Comparison of ENCODE assay signal across 21 cellular contexts in the genomic region with DNA sequence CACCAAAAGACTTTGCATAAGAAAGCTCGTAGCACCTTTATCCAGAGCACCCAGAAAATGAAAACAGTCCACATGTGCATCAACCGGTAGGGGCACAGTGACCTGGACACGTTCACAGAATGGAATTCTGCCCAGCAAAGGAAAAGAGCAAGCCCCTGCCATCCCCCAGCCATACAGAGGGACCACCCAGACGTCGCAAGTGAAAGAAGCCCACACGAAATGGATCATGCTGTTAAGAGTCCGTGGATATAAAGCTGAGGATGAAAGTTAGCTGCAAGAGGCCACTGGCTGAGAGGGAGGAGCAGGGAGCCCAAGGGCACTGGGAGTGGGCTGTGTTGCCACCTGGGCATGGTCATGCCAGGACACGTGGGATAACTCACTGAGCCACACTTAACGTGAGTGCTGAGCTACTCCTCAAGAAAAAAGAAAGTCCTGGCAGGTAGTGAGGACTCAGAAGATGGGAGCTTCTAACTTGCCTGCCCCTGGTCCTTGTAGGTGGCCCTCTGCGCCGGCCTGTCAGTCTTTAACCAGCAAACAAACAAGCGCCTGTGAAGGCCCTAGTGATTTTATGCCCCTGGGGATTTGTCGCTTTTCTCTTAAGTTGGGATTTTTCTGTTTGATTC.
A peak's percentile ranks its signal among the peaks of the same experiment; 100 is the strongest.
DNase-seq lines count a peak whose midpoint lies in the region; ATAC-seq, FAIRE-seq and TF ChIP-seq lines count a peak whose summit lies in the region.
"Had no signal": no experiment of that assay in that cellular context is flagged by ENCODE, and none has a peak within 500 bp of the region (broad histone marks: within the 10 kb centered on the region; RNA-seq: fewer than 3 reads in every experiment).

No MANE protein-coding gene starts in this region.

- no peak overlapping the region for H3K4me3 Mint-ChIP-seq in GM23338
- H3K4me3 Mint-ChIP-seq: activated B cell treated with CpG ODN at 0.5 μM for 24 hours; activated T-helper 1 cell treated with anti-CD3 and anti-CD28 coated beads, Interleukin-12 subunit alpha, Interleukin-12 subunit beta, Interleukin-2, Interleukin-4 antibody, amounts not matched to agents 30 ng/mL and 10 ng/mL and 1 ng/mL, durations not matched to agents 14 hours and 24 hours and 36 hours; CD4-positive, alpha-beta memory T cell; central memory CD8-positive, alpha-beta T cell had no signal

- no peaks in the 10 kb centered on the region for H3K9me2 ChIP-seq in GM23338 (ENCODE audit: insufficient read depth)

- DNase-seq in GM23338 (ENCODE audit: low spot score) (no peak), astrocyte of the hippocampus (ENCODE audit: low read depth, low spot score) (peak; percentile 35), mesenchymal stem cell (no peak), H54 (ENCODE audit: insufficient read length, low spot score) (no peak), NCI-H1105 (lab: John Stamatoyannopoulos, UW) (no peak)
- no peak for DNase-seq in activated CD8-positive, alpha-beta memory T cell treated with anti-CD3 and anti-CD28 coated beads for 24 hours
- DNase-seq: activated B cell treated with CpG ODN at 0.5 μM for 24 hours; CD4-positive, alpha-beta memory T cell; effector CD8-positive, alpha-beta T cell; MG63; NCI-H146; small intestine; stimulated activated CD4-positive, alpha-beta T cell treated with anti-CD3 and anti-CD28 coated beads, Interleukin-4, amount 100 ng/mL, for 1 hour; stomach had no signal

- TF ChIP-seq CTCF in GM23338 (conservative IDR thresholded peaks at IDR 0.05; ENCODE audit: low read depth in 2 of 2), result no peak

- H3K14ac ChIP-seq in mesenchymal stem cell (ENCODE audit: low read length in 2 of 2), result no peak overlapping the region

- H3K18ac ChIP-seq in mesenchymal stem cell (ENCODE audit: low read depth in 1 of 2, low read length in 2 of 2), result no peak overlapping the region

- H3K9ac ChIP-seq in mesenchymal stem cell (ENCODE audit: low read length), result peak overlapping the region; percentile 53
- no peak overlapping the region for H3K9ac ChIP-seq in skeletal muscle satellite cell (ENCODE audit: low read depth, low read length)
- H3K9ac ChIP-seq: parathyroid adenoma had no signal

- no peaks in the 10 kb centered on the region for H3K4me1 Mint-ChIP-seq in GM23338
- H3K4me1 Mint-ChIP-seq: activated B cell treated with CpG ODN at 0.5 μM for 24 hours; CD4-positive, alpha-beta memory T cell; central memory CD8-positive, alpha-beta T cell had no signal

- H3K4ac ChIP-seq in mesenchymal stem cell (ENCODE audit: low read depth in 1 of 2, low read length in 2 of 2), result no peak overlapping the region

- H3K4me2 ChIP-seq in GM23338 (no peak overlapping the region), mesenchymal stem cell (ENCODE audit: low read length, poor library complexity, severe bottlenecking) (no peak overlapping the region), skeletal muscle satellite cell (ENCODE audit: low read length) (peak overlapping the region; percentile 16)

- H3K36me3 Mint-ChIP-seq in GM23338 (ENCODE audit: low read depth), result no peaks in the 10 kb centered on the region; the same call in 2 of the 3 replicates
- H3K36me3 Mint-ChIP-seq: CD4-positive, alpha-beta memory T cell had no signal

- FAIRE-seq in H54 (lab: Jason Lieb, UNC), result no peak
- FAIRE-seq: GM12892, small intestine had no signal

- H3K36me3 ChIP-seq in GM23338 (ENCODE audit: insufficient read depth) (no peaks in the 10 kb centered on the region), mesenchymal stem cell (ENCODE audit: control insufficient read depth in 1 of 2, insufficient read depth in 2 of 2, low read depth in 1 of 2, low read length in 2 of 2) (no peaks in the 10 kb centered on the region), skeletal muscle satellite cell (ENCODE audit: insufficient read depth, low read length) (no peaks in the 10 kb centered on the region)
- H3K36me3 ChIP-seq: esophagus muscularis mucosa, MG63, stomach had no signal

- H3F3A ChIP-seq in GM23338 (replicated peaks; ENCODE audit: low read depth), result peaks cover 2% of the 10 kb centered on the region; the same call in 1 of the 2 replicates

- H3K27ac ChIP-seq in GM23338 (ENCODE audit: low read depth), result no peak overlapping the region
- H3K27ac ChIP-seq in mesenchymal stem cell (ENCODE audit: low read length, poor library complexity, severe bottlenecking), result no peak overlapping the region
- H3K27ac ChIP-seq: parathyroid adenoma had no signal

- no peak overlapping the region for H2AK5ac ChIP-seq in mesenchymal stem cell (ENCODE audit: low read length, severe bottlenecking)

- no peak for ATAC-seq in GM23338
- ATAC-seq in GM21526 (IDR thresholded peaks at IDR 0.05; ENCODE audit: low FRiP score, unreplicated experiment), result no peak

- no peaks in the 10 kb centered on the region for H4K20me1 ChIP-seq in GM23338 (replicated peaks; ENCODE audit: insufficient read depth)

- no peak overlapping the region for H2BK5ac ChIP-seq in mesenchymal stem cell (ENCODE audit: low read depth, low read length, poor library complexity, severe bottlenecking)

- H3K27me3 ChIP-seq in GM23338 (ENCODE audit: insufficient read depth), result no peaks in the 10 kb centered on the region
- peaks cover 0 to 71% of the 10 kb centered on the region in 2 experiments for H3K27me3 ChIP-seq in mesenchymal stem cell (ENCODE audit: control insufficient read depth in 1 of 2, insufficient read depth in 1 of 2, low read length in 2 of 2)
- peaks cover 75% of the 10 kb centered on the region for H3K27me3 ChIP-seq in skeletal muscle satellite cell (ENCODE audit: control insufficient read depth, insufficient read depth, low read length)
- H3K27me3 ChIP-seq: MG63 had no signal

- peaks cover 11% of the 10 kb centered on the region for H3K9me3 ChIP-seq in mesenchymal stem cell (ENCODE audit: control insufficient read depth, low read length)
- H3K9me3 ChIP-seq in skeletal muscle satellite cell (replicated peaks; ENCODE audit: low read length), result peaks cover 3% of the 10 kb centered on the region
- H3K9me3 ChIP-seq: MG63 had no signal

- H3K23ac ChIP-seq in mesenchymal stem cell (ENCODE audit: low read length in 2 of 2), result no peak overlapping the region

- no peak overlapping the region for H2BK12ac ChIP-seq in mesenchymal stem cell (ENCODE audit: low read length in 2 of 2)

- TF ChIP-seq POLR2A in H54 (IDR thresholded peaks at IDR 0.05; ENCODE audit: low read depth, low read length), result no peak

- no peak overlapping the region for H2BK15ac ChIP-seq in mesenchymal stem cell (ENCODE audit: low read depth, poor library complexity, severe bottlenecking)

- H2BK120ac ChIP-seq in mesenchymal stem cell (ENCODE audit: low read depth, low read length), result no peak overlapping the region

- H2AFZ ChIP-seq in GM23338, result peak overlapping the region; percentile 52
- no peak overlapping the region for H2AFZ ChIP-seq in mesenchymal stem cell (ENCODE audit: low read depth, low read length)
- H2AFZ ChIP-seq: parathyroid adenoma had no signal

- no peaks in the 10 kb centered on the region for H3K79me2 ChIP-seq in GM23338 (replicated peaks; ENCODE audit: insufficient read depth)
- H3K79me2 ChIP-seq: parathyroid adenoma had no signal

- H3K4me1 ChIP-seq in GM23338 (ENCODE audit: insufficient read depth) (no peaks in the 10 kb centered on the region), mesenchymal stem cell (ENCODE audit: control insufficient read depth, insufficient read depth, low read depth, low read length) (peaks cover 33% of the 10 kb centered on the region), skeletal muscle satellite cell (ENCODE audit: control insufficient read depth, insufficient read depth, low read length) (no peaks in the 10 kb centered on the region)
- H3K4me1 ChIP-seq: parathyroid adenoma had no signal

- no peak overlapping the region for H4K91ac ChIP-seq in mesenchymal stem cell (ENCODE audit: low read length)

- no peak overlapping the region for H3K27ac Mint-ChIP-seq in GM23338
- H3K27ac Mint-ChIP-seq: activated B cell treated with CpG ODN at 0.5 μM for 24 hours; activated T-helper 1 cell treated with anti-CD3 and anti-CD28 coated beads, Interleukin-12 subunit alpha, Interleukin-12 subunit beta, Interleukin-2, Interleukin-4 antibody, amounts not matched to agents 30 ng/mL and 10 ng/mL and 1 ng/mL, durations not matched to agents 14 hours and 24 hours and 36 hours had no signal

- peaks cover 7% of the 10 kb centered on the region for H3K9me3 Mint-ChIP-seq in GM23338
- H3K9me3 Mint-ChIP-seq: activated T-helper 1 cell treated with anti-CD3 and anti-CD28 coated beads, Interleukin-12 subunit alpha, Interleukin-12 subunit beta, Interleukin-2, Interleukin-4 antibody, amounts not matched to agents 30 ng/mL and 10 ng/mL and 1 ng/mL, durations not matched to agents 14 hours and 24 hours and 36 hours; central memory CD8-positive, alpha-beta T cell had no signal

- WGBS in mesenchymal stem cell, result 86% methylated on average over 13 of the region's 13 CpGs

- H3K4me3 ChIP-seq in GM23338 (no peak overlapping the region), mesenchymal stem cell (ENCODE audit: insufficient read depth in 1 of 2, low read depth in 1 of 2, low read length in 2 of 2) (peak overlapping the region in 1 of 2 experiments; percentile 37), skeletal muscle satellite cell (ENCODE audit: low read length) (no peak overlapping the region)
- H3K4me3 ChIP-seq: MG63, stomach had no signal

- peaks cover 6% of the 10 kb centered on the region for H3K27me3 Mint-ChIP-seq in GM23338 (ENCODE audit: insufficient read depth, low read depth, poor library complexity)

- no peak overlapping the region for H4K8ac ChIP-seq in mesenchymal stem cell (ENCODE audit: low read length)

- H3K79me1 ChIP-seq in mesenchymal stem cell (replicated peaks; ENCODE audit: low read length, poor library complexity, severe bottlenecking), result no peaks in the 10 kb centered on the region

TF ChIP-seq in GM23338, 12 proteins besides CTCF, POLR2A, EP300 and RAD21 (continues in another document):
- TF ChIP-seq ZNF331 (CRISPR knock-in tag; IDR thresholded peaks at IDR 0.05; ENCODE audit: low read depth) (no peak), NANOG (IDR thresholded peaks at IDR 0.05; ENCODE audit: borderline replicate concordance) (no peak), EZH2phosphoT487 (IDR thresholded peaks at IDR 0.05; ENCODE audit: unreplicated experiment) (no peak)
- TF ChIP-seq, protein P1, sequence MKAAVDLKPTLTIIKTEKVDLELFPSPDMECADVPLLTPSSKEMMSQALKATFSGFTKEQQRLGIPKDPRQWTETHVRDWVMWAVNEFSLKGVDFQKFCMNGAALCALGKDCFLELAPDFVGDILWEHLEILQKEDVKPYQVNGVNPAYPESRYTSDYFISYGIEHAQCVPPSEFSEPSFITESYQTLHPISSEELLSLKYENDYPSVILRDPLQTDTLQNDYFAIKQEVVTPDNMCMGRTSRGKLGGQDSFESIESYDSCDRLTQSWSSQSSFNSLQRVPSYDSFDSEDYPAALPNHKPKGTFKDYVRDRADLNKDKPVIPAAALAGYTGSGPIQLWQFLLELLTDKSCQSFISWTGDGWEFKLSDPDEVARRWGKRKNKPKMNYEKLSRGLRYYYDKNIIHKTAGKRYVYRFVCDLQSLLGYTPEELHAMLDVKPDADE (IDR thresholded peaks at IDR 0.05), result no peak
